Comparison of ENCODE assay signal across 8 cellular contexts in genomic region chr3:133479895-133480669, GRCh38.
DNase-seq lines count a peak whose midpoint lies in the region; ATAC-seq, FAIRE-seq and TF ChIP-seq lines count a peak whose summit lies in the region.

No MANE protein-coding gene starts in this region.

- H3K4me2 ChIP-seq in OCI-LY1 (ENCODE audit: low read length) (peak overlapping the region; percentile 61), SK-N-SH (no peak overlapping the region)

- H3F3A ChIP-seq in OCI-LY1 (ENCODE audit: insufficient read depth, low read length), result peaks cover 13% of the 10 kb centered on the region
- no peaks in the 10 kb centered on the region for H3F3A ChIP-seq in SK-N-SH (replicated peaks; ENCODE audit: insufficient read depth)

- no peak for TF ChIP-seq EP300 in SK-N-SH (IDR thresholded peaks at IDR 0.05; ENCODE audit: borderline replicate concordance in 1 of 2, low read depth in 1 of 2, low read length in 1 of 2)
- no peak for TF ChIP-seq EP300 in ovary (IDR thresholded peaks at IDR 0.05)

- TF ChIP-seq POLR2A in ovary (IDR thresholded peaks at IDR 0.05), result no peak

- peaks cover 58% of the 10 kb centered on the region for H3K4me1 ChIP-seq in OCI-LY1 (ENCODE audit: insufficient read depth, low read length, severe bottlenecking)
- no peaks in the 10 kb centered on the region for H3K4me1 ChIP-seq in pancreas
- H3K4me1 ChIP-seq in SK-N-SH (ENCODE audit: control insufficient read depth in 1 of 2, insufficient read depth in 2 of 2, low read depth in 1 of 2, low read length in 1 of 2), result no peaks in the 10 kb centered on the region; a peak in 1 of 4 replicates
- H3K4me1 ChIP-seq in ovary (ENCODE audit: insufficient read depth), result no peaks in the 10 kb centered on the region

- H3K4me3 ChIP-seq in OCI-LY1 (ENCODE audit: low read depth, low read length, poor library complexity, severe bottlenecking) (peak overlapping the region; percentile 41), pancreas (no peak overlapping the region), SK-N-SH (ENCODE audit: low read depth in 2 of 2, low read length in 1 of 2) (no peak overlapping the region), ovary (no peak overlapping the region)

- H3K9me3 Mint-ChIP-seq in osteocyte (ENCODE audit: unreplicated experiment), result no peaks in the 10 kb centered on the region

- intact Hi-C loops in pancreas (cut with DNase I), result no loop called here
- intact Hi-C loops in ovary (cut with DNase I), result no loop called here

- POLR2A ChIA-PET in SK-N-SH (lab: Yijun Ruan, JAX), result no interaction called here

- CTCF ChIA-PET in SK-N-SH (lab: Yijun Ruan, JAX), result interaction anchor here (1.4 kb wide), 1 partner anchor 23 kb away, joined by 4 read pairs; no protein-coding TSS in a partner anchor

- H3K27me3 ChIP-seq in OCI-LY1 (ENCODE audit: insufficient read depth, low read length), result no peaks in the 10 kb centered on the region
- H3K27me3 ChIP-seq in pancreas, result no peaks in the 10 kb centered on the region
- H3K27me3 ChIP-seq in SK-N-SH (ENCODE audit: insufficient read depth), result no peaks in the 10 kb centered on the region
- no peaks in the 10 kb centered on the region for H3K27me3 ChIP-seq in ovary

- peaks cover 15% of the 10 kb centered on the region for H3K4me1 Mint-ChIP-seq in osteocyte (ENCODE audit: unreplicated experiment)

- H3K9me2 ChIP-seq in OCI-LY1 (ENCODE audit: low read depth, low read length), result no peaks in the 10 kb centered on the region
- no peaks in the 10 kb centered on the region for H3K9me2 ChIP-seq in SK-N-SH

- peak overlapping the region; percentile 61 for H3K9ac ChIP-seq in OCI-LY1 (ENCODE audit: low read length)
- H3K9ac ChIP-seq in SK-N-SH, result no peak overlapping the region

- H3K36me3 ChIP-seq in OCI-LY1 (ENCODE audit: insufficient read depth, low read length) (peaks cover 19% of the 10 kb centered on the region), pancreas (no peaks in the 10 kb centered on the region), SK-N-SH (replicated peaks in 1 of 2; ENCODE audit: control insufficient read depth in 1 of 2, insufficient read depth in 2 of 2, low read length in 1 of 2) (no peaks in the 10 kb centered on the region), ovary (no peaks in the 10 kb centered on the region)

- H3K27ac ChIP-seq in OCI-LY1 (ENCODE audit: low read depth, low read length, poor library complexity, severe bottlenecking) (peak overlapping the region; percentile 98), pancreas (peak overlapping the region; percentile 48 to 63 (median 59)), SK-N-SH (ENCODE audit: low read depth in 2 of 2, low read length in 1 of 2) (no peak overlapping the region), ovary (no peak overlapping the region)

- H3K27ac Mint-ChIP-seq in osteocyte (ENCODE audit: unreplicated experiment), result no peak overlapping the region

- H3K27me3 Mint-ChIP-seq in osteocyte (ENCODE audit: unreplicated experiment), result no peaks in the 10 kb centered on the region

- TF ChIP-seq RAD21 in SK-N-SH (IDR thresholded peaks at IDR 0.05; ENCODE audit: low read length), result no peak

- peak; percentile 50 for ATAC-seq in GM18870 (IDR thresholded peaks at IDR 0.05; ENCODE audit: unreplicated experiment)
- peak; percentile 58 for ATAC-seq in HG02759 (IDR thresholded peaks at IDR 0.05; ENCODE audit: unreplicated experiment)
- peak; percentile 74 to 91 (median 82) for ATAC-seq in pancreas

- DNase-seq in pancreas (peak in 1 of 6 donors; percentile 23), medulla oblongata (ENCODE audit: extremely low spot score) (no peak), osteocyte (ENCODE audit: extremely low spot score, unreplicated experiment) (no peak), SK-N-SH (no peak), ovary (no peak)

- peaks cover 10% of the 10 kb centered on the region for H3K9me3 ChIP-seq in OCI-LY1 (ENCODE audit: low read length)
- no peaks in the 10 kb centered on the region for H3K9me3 ChIP-seq in pancreas
- peaks cover 7% of the 10 kb centered on the region; the same call in 1 of the 2 replicates for H3K9me3 ChIP-seq in SK-N-SH
- H3K9me3 ChIP-seq in ovary, result no peaks in the 10 kb centered on the region

- H3K79me2 ChIP-seq in OCI-LY1 (ENCODE audit: insufficient read depth, low read length), result peaks cover 20% of the 10 kb centered on the region; the same call in 1 of the 2 replicates
- no peaks in the 10 kb centered on the region for H3K79me2 ChIP-seq in SK-N-SH (ENCODE audit: insufficient read depth)

- H4K20me1 ChIP-seq in OCI-LY1 (ENCODE audit: insufficient read depth, low read length) (no peaks in the 10 kb centered on the region), SK-N-SH (ENCODE audit: insufficient read depth) (no peaks in the 10 kb centered on the region)

- no peak for TF ChIP-seq CTCF in OCI-LY1 (IDR thresholded peaks at IDR 0.05; ENCODE audit: low read length)
- no peak for TF ChIP-seq CTCF in pancreas (IDR thresholded peaks at IDR 0.05)
- no peak for TF ChIP-seq CTCF in osteocyte (IDR thresholded peaks at IDR 0.05)
- TF ChIP-seq CTCF in SK-N-SH (IDR thresholded peaks at IDR 0.05), result no peak
- no peak for TF ChIP-seq CTCF in ovary (IDR thresholded peaks at IDR 0.05)

- 66 to 71% methylated on average over 7 of the region's 7 CpGs for WGBS in pancreas, 2 donors
- 74% methylated on average over 7 of the region's 7 CpGs for WGBS in SK-N-SH (ENCODE audit: low lambda C conversion rate)
- WGBS in ovary, 3 donors, result 68 to 75% (median 74%) methylated on average over 7 of the region's 7 CpGs

- no peak overlapping the region for H2AFZ ChIP-seq in OCI-LY1 (ENCODE audit: low read length)
- no peak overlapping the region for H2AFZ ChIP-seq in SK-N-SH (ENCODE audit: low read depth)

- FAIRE-seq in pancreas (lab: Jason Lieb, UNC), result peak; percentile 37

- no peak overlapping the region for H3K4me3 Mint-ChIP-seq in osteocyte (ENCODE audit: unreplicated experiment)

- no peaks in the 10 kb centered on the region for H3K36me3 Mint-ChIP-seq in osteocyte (ENCODE audit: unreplicated experiment)

TF ChIP-seq in SK-N-SH, 30 proteins besides CTCF, POLR2A, EP300 and RAD21 (continues in another document):
- TF ChIP-seq USF1 (IDR thresholded peaks at IDR 0.05; ENCODE audit: borderline replicate concordance, low read depth) (no peak), RXRA (IDR thresholded peaks at IDR 0.05; ENCODE audit: borderline replicate concordance, low read depth) (no peak), FOSL2 (IDR thresholded peaks at IDR 0.05; ENCODE audit: borderline replicate concordance, low read depth) (no peak), TCF12 (IDR thresholded peaks at IDR 0.05) (no peak), SIN3A (IDR thresholded peaks at IDR 0.05; ENCODE audit: borderline replicate concordance, low read depth, low read length) (no peak), GABPA (IDR thresholded peaks at IDR 0.05; ENCODE audit: low read depth) (no peak), ELF1 (IDR thresholded peaks at IDR 0.05) (no peak), RFX5 (IDR thresholded peaks at IDR 0.05; ENCODE audit: low read length) (no peak), MAX (IDR thresholded peaks at IDR 0.05; ENCODE audit: low read depth) (no peak), RCOR1 (IDR thresholded peaks at IDR 0.05; ENCODE audit: low read length) (no peak), TAF1 (IDR thresholded peaks at IDR 0.05; ENCODE audit: borderline replicate concordance, low read depth, low read length) (no peak), PBX3 (IDR thresholded peaks at IDR 0.05) (no peak), NRF1 (IDR thresholded peaks at IDR 0.05; ENCODE audit: low read depth, low read length) (no peak), MXI1 (IDR thresholded peaks at IDR 0.05; ENCODE audit: low read depth, low read length) (no peak), MEF2A (IDR thresholded peaks at IDR 0.05; ENCODE audit: borderline replicate concordance, low read depth) (no peak)
- TF ChIP-seq, protein P1, sequence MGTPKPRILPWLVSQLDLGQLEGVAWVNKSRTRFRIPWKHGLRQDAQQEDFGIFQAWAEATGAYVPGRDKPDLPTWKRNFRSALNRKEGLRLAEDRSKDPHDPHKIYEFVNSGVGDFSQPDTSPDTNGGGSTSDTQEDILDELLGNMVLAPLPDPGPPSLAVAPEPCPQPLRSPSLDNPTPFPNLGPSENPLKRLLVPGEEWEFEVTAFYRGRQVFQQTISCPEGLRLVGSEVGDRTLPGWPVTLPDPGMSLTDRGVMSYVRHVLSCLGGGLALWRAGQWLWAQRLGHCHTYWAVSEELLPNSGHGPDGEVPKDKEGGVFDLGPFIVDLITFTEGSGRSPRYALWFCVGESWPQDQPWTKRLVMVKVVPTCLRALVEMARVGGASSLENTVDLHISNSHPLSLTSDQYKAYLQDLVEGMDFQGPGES (IDR thresholded peaks at IDR 0.05; ENCODE audit: low read depth, low read length), result no peak

Comparison
In these comparisons a context has a peak if more than half of its experiments do, and no peak if none do; other contexts are left out.
1. H3K27ac ChIP-seq: peak in OCI-LY1 (single experiment) and pancreas (4 of 4); none in SK-N-SH (0 of 2) and ovary (0 of 2).
2. Peak in every context shown above with its lines, with median percentiles within 50 percentile points of each other: ATAC-seq.